Comparison of ENCODE assay signal across 14 cellular contexts in genomic region chr11:118153516-118153915, GRCh38. TPM values are rescaled to one million over a fixed set of nuclear protein-coding genes. Genes with fewer than 3 reads are reported as not detected.
DNase-seq lines count a peak whose midpoint lies in the region; ATAC-seq and TF ChIP-seq lines count a peak whose summit lies in the region.
"Had no signal": no experiment of that assay in that cellular context is flagged by ENCODE, and none has a peak within 500 bp of the region (broad histone marks: within the 10 kb centered on the region; RNA-seq: fewer than 3 reads in every experiment).

No MANE protein-coding gene starts in this region.

- no peak overlapping the region for H2BK5ac ChIP-seq in trophoblast cell (ENCODE audit: low read depth, low read length, poor library complexity)

- no peak overlapping the region for H3K4ac ChIP-seq in trophoblast cell (ENCODE audit: low read depth, low read length)

- intact Hi-C loops in Calu3 (cut with micrococcal nuclease; ENCODE audit: unreplicated experiment) (no loop called here), esophagus squamous epithelium (cut with DNase I) (no loop called here)

- H3K4me1 ChIP-seq in esophagus squamous epithelium (peaks cover 19 to 60% (median 22%) of the 10 kb centered on the region in 3 donors), trophoblast cell (ENCODE audit: control insufficient read depth in 1 of 2, insufficient read depth in 2 of 2, low read length in 2 of 2) (peaks cover 5% of the 10 kb centered on the region in 2 experiments)

- H2AK5ac ChIP-seq in trophoblast cell (ENCODE audit: low read length), result no peak overlapping the region

- no peak overlapping the region for H3K27ac ChIP-seq in esophagus squamous epithelium
- H3K27ac ChIP-seq in trophoblast cell (ENCODE audit: low read depth, low read length), result no peak overlapping the region

- H3K4me1 Mint-ChIP-seq in Calu3 (ENCODE audit: low read depth, unreplicated experiment) (no peaks in the 10 kb centered on the region), T-helper 17 cell (peaks cover 7% of the 10 kb centered on the region)

- peak overlapping the region; percentile 86 for H3K4me2 ChIP-seq in trophoblast cell (ENCODE audit: low read length)

- no peak overlapping the region for H3K23ac ChIP-seq in trophoblast cell (ENCODE audit: low read length)

- no peak overlapping the region for H3K18ac ChIP-seq in trophoblast cell (ENCODE audit: low read length)

- H3K27me3 Mint-ChIP-seq in Calu3 (ENCODE audit: unreplicated experiment) (peaks cover 87% of the 10 kb centered on the region), T-helper 17 cell (peaks cover 72% of the 10 kb centered on the region)

- BruUV-seq in Calu3 (replicated peaks; lab: Mats Ljungman, UMichigan), result no TSS peak

- no peak overlapping the region for H3K14ac ChIP-seq in trophoblast cell (ENCODE audit: low read length)

- H2AFZ ChIP-seq in trophoblast cell (ENCODE audit: insufficient read depth, low read length, poor library complexity), result no peak overlapping the region

- no peak overlapping the region for H4K8ac ChIP-seq in trophoblast cell (ENCODE audit: low read depth, low read length)

- no peak for TF ChIP-seq CTCF in Calu3 (IDR thresholded peaks at IDR 0.05; ENCODE audit: unreplicated experiment)
- no peak for TF ChIP-seq CTCF in esophagus squamous epithelium (IDR thresholded peaks at IDR 0.05)

- CTCF ChIA-PET in Calu3 (lab: Charles Lee), result no interaction called here

- H3K9ac ChIP-seq in trophoblast cell (ENCODE audit: low read length), result no peak overlapping the region

- H3K4me3 ChIP-seq in esophagus squamous epithelium, result peak overlapping the region in 3 of 4 donors; percentile 45 to 74 (median 52)
- H3K4me3 ChIP-seq in trophoblast cell (ENCODE audit: low read depth, low read length), result no peak overlapping the region

- no peak overlapping the region for H4K12ac ChIP-seq in trophoblast cell (ENCODE audit: low read depth, low read length)

- no peaks in the 10 kb centered on the region for H3K36me3 Mint-ChIP-seq in Calu3 (ENCODE audit: insufficient read depth, unreplicated experiment)
- H3K36me3 Mint-ChIP-seq in T-helper 17 cell (ENCODE audit: low read depth), result no peaks in the 10 kb centered on the region

- no peaks in the 10 kb centered on the region for H3K79me2 ChIP-seq in trophoblast cell (ENCODE audit: control insufficient read depth, insufficient read depth, low read length, poor library complexity)

- ATAC-seq in T-helper 17 cell, result no peak
- no peak for ATAC-seq in GM18505 (IDR thresholded peaks at IDR 0.05; ENCODE audit: unreplicated experiment)

- no peaks in the 10 kb centered on the region for H3K79me1 ChIP-seq in trophoblast cell (ENCODE audit: low read length)

- H2BK12ac ChIP-seq in trophoblast cell (ENCODE audit: low read length), result no peak overlapping the region

- 27 to 42% methylated on average over 9 to 10 of the region's 16 CpGs for whole genome bisulfite sequencing in esophagus squamous epithelium, 2 donors
- WGBS in trophoblast cell (ENCODE audit: extremely low coverage, insufficient coverage, insufficient read length), result no CpG with 5 or more reads among the region's 16 CpGs

- no peaks in the 10 kb centered on the region for H3K9me3 ChIP-seq in T-helper 17 cell (ENCODE audit: control insufficient read depth, low read length, poor library complexity, severe bottlenecking)
- no peaks in the 10 kb centered on the region for H3K9me3 ChIP-seq in esophagus squamous epithelium
- H3K9me3 ChIP-seq in trophoblast cell (ENCODE audit: insufficient read depth, low read depth, low read length), result peaks cover 15% of the 10 kb centered on the region

- DNase-seq in Calu3 (no peak), T-helper 17 cell (no peak), esophagus squamous epithelium (lab: John Stamatoyannopoulos, UW) (no peak), trophoblast cell (no peak), DMS153 (lab: John Stamatoyannopoulos, UW) (no peak), amniotic stem cell (lab: John Stamatoyannopoulos, UW) (no peak), AML-193 (lab: John Stamatoyannopoulos, UW) (no peak)
- DNase-seq: central memory CD4-positive, alpha-beta T cell; foreskin melanocyte; SHP77; stimulated activated CD4-positive, alpha-beta T cell treated with anti-CD3 and anti-CD28 coated beads, Interleukin-4, amount 100 ng/mL, for 4 hours had no signal

- H3K36me3 ChIP-seq in esophagus squamous epithelium (no peaks in the 10 kb centered on the region), trophoblast cell (ENCODE audit: control insufficient read depth in 1 of 2, insufficient read depth in 2 of 2, low read length in 2 of 2) (no peaks in the 10 kb centered on the region)

- H4K91ac ChIP-seq in trophoblast cell (ENCODE audit: low read depth, low read length), result no peak overlapping the region

- no peak overlapping the region for H2BK120ac ChIP-seq in trophoblast cell (ENCODE audit: insufficient read depth, low read length, poor library complexity)

- peak overlapping the region; percentile 54 for H3K4me3 Mint-ChIP-seq in Calu3 (ENCODE audit: low read depth, unreplicated experiment)
- H3K4me3 Mint-ChIP-seq in T-helper 17 cell, result peak overlapping the region; percentile 88

- H3K27ac Mint-ChIP-seq in Calu3 (ENCODE audit: unreplicated experiment) (no peak overlapping the region), T-helper 17 cell (no peak overlapping the region)

- H3K9me3 Mint-ChIP-seq in Calu3 (ENCODE audit: low read depth, unreplicated experiment), result no peaks in the 10 kb centered on the region

- H3K27me3 ChIP-seq in esophagus squamous epithelium, result peaks cover 0 to 85% (median 12%) of the 10 kb centered on the region in 4 donors
- H3K27me3 ChIP-seq in trophoblast cell (ENCODE audit: insufficient read depth, low read length), result peaks cover 78% of the 10 kb centered on the region

- no peak for TF ChIP-seq POLR2A in esophagus squamous epithelium (IDR thresholded peaks at IDR 0.05)
- TF ChIP-seq POLR2A in GM18505 (IDR thresholded peaks at IDR 0.05; ENCODE audit: borderline replicate concordance, extremely low read depth, insufficient read depth, insufficient read length), result no peak

RNA-seq across cellular contexts. Expression of gene SCN4B, which starts 0.9 kb away (rescaled TPM):
- not detected in 2 replicates for total RNA-seq in Calu3 (2022)
- not detected for total RNA-seq in T-helper 17 cell
- 1 to 10 TPM in 3 of 4 donors, under 1 TPM in 1; 0.87 to 4.2 (median 1.3) TPM for total RNA-seq in esophagus squamous epithelium
- 0.04 and 0.06 TPM in 2 replicates for polyA plus RNA-seq in trophoblast cell (2013)
- total RNA-seq: LHCN-M2, myocyte had no signal

RNA-seq across cellular contexts. Expression of gene SCN2B, which starts 22.9 kb away (rescaled TPM):
- total RNA-seq in Calu3 (2022) (not detected in 2 replicates), T-helper 17 cell (not detected), esophagus squamous epithelium (1 to 10 TPM in 1 of 4 donors, under 1 TPM in 1, not detected in 2; 0.38 to 1.1 TPM)
- not detected in 2 replicates for polyA plus RNA-seq in trophoblast cell (2013)
- total RNA-seq: LHCN-M2, myocyte had no signal
